ENCODE assay signal across 22 cellular contexts in genomic region chr6:167795321-167795811, GRCh38. TPM values are rescaled to one million over a fixed set of nuclear protein-coding genes. Genes with fewer than 3 reads are reported as not detected.
DNase-seq lines count a peak whose midpoint lies in the region; ATAC-seq, FAIRE-seq and TF ChIP-seq lines count a peak whose summit lies in the region.
"Had no signal": no experiment of that assay in that cellular context is flagged by ENCODE, and none has a peak within 500 bp of the region (broad histone marks: within the 10 kb centered on the region; RNA-seq: fewer than 3 reads in every experiment).

No MANE protein-coding gene starts in this region.

- DNase-seq in Caco-2, result no peak
- no peak for DNase-seq in Peyer's patch
- DNase-seq in HepG2 (ENCODE audit: low spot score), result no peak
- DNase-seq in osteocyte (ENCODE audit: extremely low spot score, unreplicated experiment), result peak; percentile 82
- no peak for DNase-seq in stomach
- DNase-seq in cerebellar nuclear complex (lab: John Stamatoyannopoulos, UW), result no peak
- DNase-seq in hypothalamus (lab: John Stamatoyannopoulos, UW), result no peak
- DNase-seq: activated CD4-positive, alpha-beta memory T cell treated with anti-CD3 and anti-CD28 coated beads for 36 hours; activated naive CD4-positive, alpha-beta T cell treated with anti-CD3 and anti-CD28 coated beads, Interleukin-2, amount 50 U/mL, for 16 hours; activated T-cell treated with anti-CD3 and anti-CD28 coated beads, Interleukin-2, amount 50 U/mL, for 4 hours; Karpas-422; NCI-H1105 treated with DMSO at 0.1 percent for 48 hours; NCI-H2107; NCI-H524 treated with DMSO at 0.1 percent for 48 hours; OCI-M1; SIG-M5; WERI-Rb-1 had no signal

- H3K27ac Mint-ChIP-seq in Caco-2 (ENCODE audit: unreplicated experiment) (no peak overlapping the region), osteocyte (ENCODE audit: unreplicated experiment) (no peak overlapping the region)
- H3K27ac Mint-ChIP-seq: activated CD4-positive, alpha-beta memory T cell treated with anti-CD3 and anti-CD28 coated beads for 36 hours; stimulated activated effector memory CD8-positive, alpha-beta T cell treated with anti-CD3 and anti-CD28 coated beads, Interleukin-12 subunit alpha, Interleukin-12 subunit beta, amount 100 ng/mL, for 72 hours had no signal

- H3K27me3 ChIP-seq in Caco-2 (replicated peaks; ENCODE audit: control insufficient read depth, insufficient read depth, low read length), result no peaks in the 10 kb centered on the region
- no peaks in the 10 kb centered on the region for H3K27me3 ChIP-seq in Peyer's patch
- peaks cover 0 to 2% of the 10 kb centered on the region in 2 experiments; a peak in 2 of 5 replicates for H3K27me3 ChIP-seq in HepG2 (ENCODE audit: control insufficient read depth in 1 of 2, insufficient read depth in 2 of 2, low read length in 2 of 2)
- peaks cover 0 to 45% (median 12%) of the 10 kb centered on the region in 3 donors for H3K27me3 ChIP-seq in stomach
- H3K27me3 ChIP-seq: hepatocyte had no signal

- BruUV-seq in Caco-2 (replicated peaks; lab: Mats Ljungman, UMichigan) (no TSS peak), HepG2 (replicated peaks; lab: Mats Ljungman, UMichigan) (no TSS peak)

- TF ChIP-seq CTCF in Caco-2 (IDR thresholded peaks at IDR 0.05; ENCODE audit: insufficient read depth in 1 of 2, low read depth in 1 of 2, low read length in 1 of 2, severe bottlenecking in 1 of 2, unreplicated experiment in 1 of 2) (no peak), Peyer's patch (IDR thresholded peaks at IDR 0.05) (no peak), HepG2 (CRISPR knock-in tag; IDR thresholded peaks at IDR 0.05) (no peak), osteocyte (IDR thresholded peaks at IDR 0.05) (no peak), stomach (IDR thresholded peaks at IDR 0.05) (no peak)

- H3K27ac ChIP-seq in Peyer's patch, result peak overlapping the region in 3 of 4 donors; percentile 5 to 87 (median 31)
- H3K27ac ChIP-seq in HepG2 (ENCODE audit: extremely low read length, insufficient read depth, low read length), result no peak overlapping the region
- no peak overlapping the region for H3K27ac ChIP-seq in stomach
- H3K27ac ChIP-seq: hepatocyte, thoracic aorta, WERI-Rb-1 had no signal

- H3K79me2 ChIP-seq in HepG2 (ENCODE audit: insufficient read depth, low read length), result no peaks in the 10 kb centered on the region
- H3K79me2 ChIP-seq: hepatocyte had no signal

- TF ChIP-seq RAD21 in HepG2 (CRISPR knock-in tag; IDR thresholded peaks at IDR 0.05), result no peak

- H3K9me3 Mint-ChIP-seq in Caco-2 (ENCODE audit: unreplicated experiment) (no peaks in the 10 kb centered on the region), osteocyte (ENCODE audit: unreplicated experiment) (no peaks in the 10 kb centered on the region)
- H3K9me3 Mint-ChIP-seq: activated CD4-positive, alpha-beta memory T cell treated with anti-CD3 and anti-CD28 coated beads for 36 hours; activated T-cell treated with anti-CD3 and anti-CD28 coated beads, Interleukin-2, amount 50 U/mL, for 4 hours; stimulated activated effector memory CD8-positive, alpha-beta T cell treated with anti-CD3 and anti-CD28 coated beads, Interleukin-12 subunit alpha, Interleukin-12 subunit beta, amount 100 ng/mL, for 72 hours had no signal

- peaks cover 17% of the 10 kb centered on the region for H3K4me1 ChIP-seq in Caco-2
- H3K4me1 ChIP-seq in Peyer's patch, result peaks cover 0 to 49% (median 1%) of the 10 kb centered on the region in 4 donors
- H3K4me1 ChIP-seq in HepG2 (ENCODE audit: insufficient read depth, low read length), result peaks cover 31% of the 10 kb centered on the region
- H3K4me1 ChIP-seq in stomach, result peaks cover 8 to 16% (median 12%) of the 10 kb centered on the region in 4 donors

- peaks cover 5% of the 10 kb centered on the region for H3K36me3 Mint-ChIP-seq in Caco-2 (ENCODE audit: insufficient read depth, unreplicated experiment)
- H3K36me3 Mint-ChIP-seq in osteocyte (ENCODE audit: unreplicated experiment), result no peaks in the 10 kb centered on the region
- H3K36me3 Mint-ChIP-seq: activated CD4-positive, alpha-beta memory T cell treated with anti-CD3 and anti-CD28 coated beads for 36 hours; stimulated activated effector memory CD8-positive, alpha-beta T cell treated with anti-CD3 and anti-CD28 coated beads, Interleukin-12 subunit alpha, Interleukin-12 subunit beta, amount 100 ng/mL, for 72 hours had no signal

- ATAC-seq in HepG2, result no peak
- ATAC-seq in activated CD4-positive, CD25-positive, alpha-beta regulatory T cell treated with anti-CD3 and anti-CD28 coated beads, Interleukin-2, amount 50 U/mL, for 24 hours, result no peak

- no peak overlapping the region for H3K9ac ChIP-seq in HepG2 (ENCODE audit: insufficient read depth, low read depth, low read length)

- H3K4me3 ChIP-seq in Caco-2 (ENCODE audit: low read depth, low read length) (no peak overlapping the region; the same call in 1 of the 2 replicates), Peyer's patch (peak overlapping the region in 2 of 4 donors; percentile 48 to 56), HepG2 (replicated peaks in 1 of 3; ENCODE audit: insufficient read depth in 1 of 3, low read depth in 2 of 3, low read length in 3 of 3) (no peak overlapping the region), stomach (no peak overlapping the region)
- H3K4me3 ChIP-seq: hepatocyte had no signal

- H3K4me2 ChIP-seq in HepG2 (ENCODE audit: low read depth, low read length), result no peak overlapping the region
- H3K4me2 ChIP-seq: hepatocyte had no signal

- FAIRE-seq in HepG2 (lab: Jason Lieb, UNC), result no peak
- FAIRE-seq: islet of Langerhans had no signal

- H3K4me1 Mint-ChIP-seq in Caco-2 (ENCODE audit: low read depth, unreplicated experiment) (peaks cover 22% of the 10 kb centered on the region), osteocyte (ENCODE audit: unreplicated experiment) (no peaks in the 10 kb centered on the region)
- H3K4me1 Mint-ChIP-seq: stimulated activated effector memory CD8-positive, alpha-beta T cell treated with anti-CD3 and anti-CD28 coated beads, Interleukin-12 subunit alpha, Interleukin-12 subunit beta, amount 100 ng/mL, for 72 hours had no signal

- H2AFZ ChIP-seq in HepG2 (ENCODE audit: low read length), result no peak overlapping the region
- H2AFZ ChIP-seq: hepatocyte had no signal

- TF ChIP-seq EP300 in HepG2 (IDR thresholded peaks at IDR 0.05; ENCODE audit: low read depth in 2 of 2, low read length in 2 of 2) (no peak), HepG2 (CRISPR knock-in tag; IDR thresholded peaks at IDR 0.05; ENCODE audit: borderline replicate concordance) (no peak), stomach (IDR thresholded peaks at IDR 0.05) (no peak)

- CTCF ChIA-PET in Caco-2 (lab: Charles Lee), result no interaction called here
- CTCF ChIA-PET in HepG2 (lab: Yijun Ruan, JAX; ENCODE audit: low intra/inter-chr PET ratio, low total read pairs), result no interaction called here

- 60% methylated on average over 16 of the region's 17 CpGs for WGBS in HepG2 (ENCODE audit: low lambda C conversion rate)
- WGBS in stomach, 5 donors, result 65 to 74% (median 71%) methylated on average over 14 to 17 of the region's 17 CpGs

- intact Hi-C loops in Caco-2 (cut with micrococcal nuclease; ENCODE audit: unreplicated experiment) (no loop called here), HepG2 (cut with micrococcal nuclease; ENCODE audit: unreplicated experiment) (no loop called here), stomach (cut with DNase I; ENCODE audit: low total_unique reads) (no loop called here)

- in situ Hi-C loops in HepG2 (cut with HindIII; ENCODE audit: extremely low pct_ligation_motif_present, low pct_unique_long_range_greater_than_20kb), result no loop called here

- no peaks in the 10 kb centered on the region for H4K20me1 ChIP-seq in HepG2 (ENCODE audit: insufficient read depth, low read length)

- H3K27me3 Mint-ChIP-seq in Caco-2 (ENCODE audit: insufficient read depth, unreplicated experiment) (no peaks in the 10 kb centered on the region), osteocyte (ENCODE audit: unreplicated experiment) (peaks cover 34% of the 10 kb centered on the region)

- no peaks in the 10 kb centered on the region for H3K36me3 ChIP-seq in Caco-2 (ENCODE audit: control insufficient read depth, insufficient read depth, low read length)
- no peaks in the 10 kb centered on the region for H3K36me3 ChIP-seq in Peyer's patch
- H3K36me3 ChIP-seq in HepG2 (replicated peaks in 1 of 2; ENCODE audit: control insufficient read depth in 1 of 2, insufficient read depth in 2 of 2, low read length in 2 of 2), result no peaks in the 10 kb centered on the region
- no peaks in the 10 kb centered on the region for H3K36me3 ChIP-seq in stomach
- H3K36me3 ChIP-seq: thoracic aorta, WERI-Rb-1 had no signal

- H3K4me3 Mint-ChIP-seq in Caco-2 (ENCODE audit: unreplicated experiment) (peak overlapping the region; percentile 54), osteocyte (ENCODE audit: unreplicated experiment) (no peak overlapping the region)
- H3K4me3 Mint-ChIP-seq: activated CD4-positive, alpha-beta memory T cell treated with anti-CD3 and anti-CD28 coated beads for 36 hours; activated T-cell treated with anti-CD3 and anti-CD28 coated beads, Interleukin-2, amount 50 U/mL, for 4 hours; stimulated activated effector memory CD8-positive, alpha-beta T cell treated with anti-CD3 and anti-CD28 coated beads, Interleukin-12 subunit alpha, Interleukin-12 subunit beta, amount 100 ng/mL, for 72 hours had no signal

- TF ChIP-seq POLR2A in Peyer's patch (IDR thresholded peaks at IDR 0.05) (no peak), HepG2 (IDR thresholded peaks at IDR 0.05; ENCODE audit: insufficient read depth in 1 of 2, low read depth in 2 of 2, low read length in 2 of 2) (no peak), stomach (IDR thresholded peaks at IDR 0.05) (no peak)

- POLR2A ChIA-PET in Caco-2 (lab: Charles Lee) (no interaction called here), HepG2 (lab: Yijun Ruan, JAX) (interaction anchor here (1.2 kb wide), 1 partner anchor 11 kb away, joined by 3 read pairs; no protein-coding TSS in a partner anchor)

- H3K9me3 ChIP-seq in Caco-2 (no peaks in the 10 kb centered on the region), Peyer's patch (no peaks in the 10 kb centered on the region), HepG2 (ENCODE audit: low read length) (no peaks in the 10 kb centered on the region), stomach (no peaks in the 10 kb centered on the region)
- H3K9me3 ChIP-seq: thoracic aorta had no signal

RNA-seq across cellular contexts. Expression of gene AFDN, which starts 31.3 kb away (rescaled TPM):
- 177 TPM in 2 replicates for total RNA-seq in Caco-2 (2022)
- total RNA-seq in Peyer's patch, result 100 to 1,000 TPM; 265 to 326 (median 313) TPM
- 97.8 and 136 TPM in 2 replicates for total RNA-seq in HepG2 (2016; rRNA removed; fragmentation: Illumina TruSeq; extraction: Trizol)
- 82.1 and 86.5 TPM in 2 replicates for total RNA-seq in HepG2 (2016; cell fraction: cytosol; rRNA removed; fragmentation: Illumina TruSeq; extraction: Trizol; ENCODE audit: low read depth)
- total RNA-seq in HepG2 (2016; cell fraction: insoluble cytoplasmic fraction; rRNA removed; fragmentation: Illumina TruSeq; extraction: Trizol), result 90.9 and 138 TPM in 2 replicates
- total RNA-seq in HepG2 (2016; cell fraction: membrane; rRNA removed; fragmentation: Illumina TruSeq; extraction: Trizol), result 67.9 and 80.5 TPM in 2 replicates
- total RNA-seq in HepG2 (2016; cell fraction: nucleus; rRNA removed; fragmentation: Illumina TruSeq; extraction: Trizol), result 248 and 270 TPM in 2 replicates
- polyA plus RNA-seq in HepG2 (2011; rRNA removed), result 151 and 156 TPM in 2 replicates
- polyA plus RNA-seq in HepG2 (2011; cell fraction: cytosol; rRNA removed), result 52.5 and 65.6 TPM in 2 replicates
- 488 and 509 TPM in 2 replicates for polyA plus RNA-seq in HepG2 (2011; cell fraction: nucleus; rRNA removed)
- 141 and 152 TPM in 2 replicates for polyA plus RNA-seq in HepG2 (2012)
- polyA plus RNA-seq in HepG2 (2016; cell fraction: cytosol; fragmentation: Illumina TruSeq; extraction: Trizol; ENCODE audit: low read depth), result 1.8 and 2.1 TPM in 2 replicates
- polyA plus RNA-seq in HepG2 (2016; cell fraction: insoluble cytoplasmic fraction; fragmentation: Illumina TruSeq; extraction: Trizol; ENCODE audit: low read depth), result 62.7 and 70.2 TPM in 2 replicates
- 7.1 and 7.2 TPM in 2 replicates for polyA plus RNA-seq in HepG2 (2016; cell fraction: membrane; fragmentation: Illumina TruSeq; extraction: Trizol; ENCODE audit: low read depth)
- polyA plus RNA-seq in HepG2 (2016; cell fraction: nucleus; fragmentation: Illumina TruSeq; extraction: Trizol; ENCODE audit: insufficient read depth, low read depth), result 361 and 384 TPM in 2 replicates
- polyA minus RNA-seq in HepG2 (2011; rRNA and poly(A)+ RNA removed; ENCODE audit: low replicate concordance), result 24.6 and 223 TPM in 2 replicates
- polyA minus RNA-seq in HepG2 (2011; cell fraction: cytosol; rRNA and poly(A)+ RNA removed), result 115 and 134 TPM in 2 replicates
- 847 and 897 TPM in 2 replicates for polyA minus RNA-seq in HepG2 (2011; cell fraction: nucleus; rRNA and poly(A)+ RNA removed)
- total RNA-seq in osteocyte, result 67.3 and 72.2 TPM in 2 replicates
- total RNA-seq in stomach, result 100 to 1,000 TPM in 4 of 5 donors, 10 to 100 TPM in 1; 95.1 to 521 (median 203) TPM
- 10 to 100 TPM; 24.8 to 34.7 (median 25.7) TPM for polyA plus RNA-seq in stomach

Comparison
In these comparisons a context has a peak if more than half of its experiments do, and no peak if none do; other contexts are left out.
1. H3K27ac ChIP-seq: peak in Peyer's patch (3 of 4); none in HepG2 (single experiment) and stomach (0 of 5).